27 cellular contexts compared by ENCODE assay signal in the genomic region with DNA sequence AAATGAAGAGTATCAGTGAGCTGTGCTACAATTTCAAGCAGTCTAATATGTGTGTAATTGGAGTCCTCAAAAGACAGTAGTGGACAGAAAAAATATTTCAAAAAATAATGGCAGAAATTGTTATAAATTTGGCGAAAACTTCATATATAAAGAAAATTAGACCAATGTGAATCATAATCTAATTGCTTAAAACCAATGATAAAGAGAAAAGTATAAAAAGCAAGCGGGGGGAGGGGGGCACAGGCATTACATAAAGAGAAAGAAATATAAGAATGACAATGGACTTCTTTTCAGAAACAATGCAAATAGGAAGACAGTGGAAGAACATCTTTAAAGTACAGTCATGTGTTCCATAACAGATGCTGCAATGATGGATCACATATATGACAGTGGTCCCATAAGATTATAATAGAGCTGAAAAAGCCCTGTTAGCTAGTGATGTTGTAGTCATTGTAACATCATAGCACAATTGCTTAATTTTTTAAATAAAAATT. TPM values are rescaled to one million over a fixed set of nuclear protein-coding genes. Genes with fewer than 3 reads are reported as not detected.
DNase-seq lines count a peak whose midpoint lies in the region; ATAC-seq, FAIRE-seq and TF ChIP-seq lines count a peak whose summit lies in the region.
"Had no signal": no experiment of that assay in that cellular context is flagged by ENCODE, and none has a peak within 500 bp of the region (broad histone marks: within the 10 kb centered on the region; RNA-seq: fewer than 3 reads in every experiment).

No MANE protein-coding gene starts in this region.

- POLR2A ChIA-PET in HCT116 (lab: Charles Lee) (no interaction called here), HEK293 (lab: Yijun Ruan, JAX) (no interaction called here), K562 (lab: Yijun Ruan, JAX) (interaction anchor here (0.6 kb wide), 1 partner anchor 23 kb away, joined by 3 read pairs; no protein-coding TSS in a partner anchor)

- H3K4me3 Mint-ChIP-seq in endodermal cell: no peak overlapping the region
- H3K4me3 Mint-ChIP-seq: CD14-positive monocyte; CD4-positive, alpha-beta memory T cell; CD4-positive, CD25-positive, alpha-beta regulatory T cell; CD8-positive, alpha-beta memory T cell had no signal

- ATAC-seq in HCT116: no peak
- no peak for ATAC-seq in K562
- ATAC-seq: GM12878 had no signal

- no peaks in the 10 kb centered on the region for H3K36me3 ChIP-seq in HCT116 (ENCODE audit: control insufficient read depth in 1 of 2, insufficient read depth in 2 of 2, low read length in 2 of 2)
- no peaks in the 10 kb centered on the region for H3K36me3 ChIP-seq in HEK293 (ENCODE audit: control insufficient read depth in 2 of 2, insufficient read depth in 1 of 2, low read length in 2 of 2)
- H3K36me3 ChIP-seq in K562 (ENCODE audit: control insufficient read depth, insufficient read depth, low read length): no peaks in the 10 kb centered on the region
- H3K36me3 ChIP-seq in endodermal cell (ENCODE audit: control insufficient read depth, insufficient read depth, low read length): no peaks in the 10 kb centered on the region
- H3K36me3 ChIP-seq: BE2C, BLaER1 had no signal

- H3K27me3 ChIP-seq in HCT116 (ENCODE audit: insufficient read depth, low read length) (no peaks in the 10 kb centered on the region), K562 (ENCODE audit: control insufficient read depth in 2 of 2, insufficient read depth in 2 of 2, low read length in 2 of 2) (peaks cover 0 to 6% of the 10 kb centered on the region in 2 experiments; a peak in 2 of 5 replicates), endodermal cell (ENCODE audit: control insufficient read depth, insufficient read depth, low read length, poor library complexity, severe bottlenecking) (no peaks in the 10 kb centered on the region)
- H3K27me3 ChIP-seq: BE2C, BLaER1 had no signal

- TF ChIP-seq RAD21 in HCT116 (IDR thresholded peaks at IDR 0.05; ENCODE audit: low read depth) (no peak), K562 (CRISPR knock-in tag; conservative IDR thresholded peaks at IDR 0.05 in 1 of 2, IDR thresholded peaks at IDR 0.05 in 1 of 2) (no peak)

- 0% methylated on average over 2 of the region's 2 CpGs for WGBS in K562 (ENCODE audit: insufficient coverage, low coverage, missing lambda C conversion rate)
- WGBS in endodermal cell (ENCODE audit: insufficient coverage in 1 of 2, insufficient read length in 1 of 2), 2 experiments: 97 to 100% methylated on average over 1 of the region's 2 CpGs

- in situ Hi-C loops in K562 (cut with MboI): no loop called here

- peaks cover 13% of the 10 kb centered on the region for H3K4me1 Mint-ChIP-seq in endodermal cell
- H3K4me1 Mint-ChIP-seq: CD4-positive, CD25-positive, alpha-beta regulatory T cell; CD8-positive, alpha-beta memory T cell had no signal

- TF ChIP-seq POLR2A in HCT116 (IDR thresholded peaks at IDR 0.05; ENCODE audit: borderline replicate concordance, extremely low read depth, insufficient read depth, insufficient read length): no peak
- TF ChIP-seq POLR2A in K562 (conservative IDR thresholded peaks at IDR 0.05): no peak

- CTCF ChIA-PET in HCT116 (lab: Charles Lee) (interaction anchor here (0.6 kb wide), 1 partner anchor 9 kb away, joined by 4 read pairs; no protein-coding TSS in a partner anchor), HEK293 (lab: Yijun Ruan, JAX) (no interaction called here), K562 (lab: Yijun Ruan, JAX; ENCODE audit: low intra/inter-chr PET ratio) (no interaction called here)

- H3K36me3 Mint-ChIP-seq in endodermal cell (ENCODE audit: low read depth): no peaks in the 10 kb centered on the region
- H3K36me3 Mint-ChIP-seq: CD4-positive, alpha-beta memory T cell; CD4-positive, CD25-positive, alpha-beta regulatory T cell had no signal

- H2AFZ ChIP-seq in HCT116 (ENCODE audit: low read depth, low read length, poor library complexity, severe bottlenecking) (no peak overlapping the region), K562 (ENCODE audit: low read depth, low read length) (no peak overlapping the region)

- H3K9me1 ChIP-seq in K562 (ENCODE audit: control insufficient read depth, insufficient read depth, low read length): no peaks in the 10 kb centered on the region

- H3K27ac ChIP-seq in HCT116 (ENCODE audit: low read depth, low read length) (no peak overlapping the region), HEK293 (ENCODE audit: extremely low read depth, low read depth, low read length) (no peak overlapping the region), K562 (ENCODE audit: extremely low read depth, low read depth, low read length) (no peak overlapping the region), endodermal cell (ENCODE audit: low read depth, low read length) (no peak overlapping the region)
- H3K27ac ChIP-seq: BLaER1 had no signal

- peaks cover 11% of the 10 kb centered on the region for H3K9me3 Mint-ChIP-seq in endodermal cell

- H3K27ac Mint-ChIP-seq in endodermal cell: no peak overlapping the region
- H3K27ac Mint-ChIP-seq: CD14-positive monocyte; CD4-positive, alpha-beta memory T cell; CD4-positive, CD25-positive, alpha-beta regulatory T cell; CD8-positive, alpha-beta memory T cell had no signal

- no peak for TF ChIP-seq CTCF in HCT116 (IDR thresholded peaks at IDR 0.05 in 2 of 3, conservative IDR thresholded peaks at IDR 0.05 in 1 of 3; ENCODE audit: borderline replicate concordance in 1 of 3, insufficient read depth in 1 of 3, low read depth in 2 of 3, low read length in 2 of 3)
- no peak for TF ChIP-seq CTCF in HEK293 (tag by site-specific recombination; IDR thresholded peaks at IDR 0.05)
- TF ChIP-seq CTCF in K562 (IDR thresholded peaks at IDR 0.05 in 2 of 3, conservative IDR thresholded peaks at IDR 0.05 in 1 of 3; ENCODE audit: insufficient read depth in 2 of 3, low read depth in 1 of 3, low read length in 3 of 3): no peak
- no peak for TF ChIP-seq CTCF in endodermal cell (conservative IDR thresholded peaks at IDR 0.05)

- BruUV-seq in HCT116 (replicated peaks; lab: Mats Ljungman, UMichigan) (no TSS peak), K562 (replicated peaks; lab: Mats Ljungman, UMichigan) (no TSS peak)

- H3K4me1 ChIP-seq in HCT116 (ENCODE audit: control insufficient read depth in 1 of 2, insufficient read depth in 2 of 2, low read length in 2 of 2): no peaks in the 10 kb centered on the region
- H3K4me1 ChIP-seq in HEK293 (ENCODE audit: control insufficient read depth, insufficient read depth, low read length): no peaks in the 10 kb centered on the region
- no peaks in the 10 kb centered on the region for H3K4me1 ChIP-seq in K562 (replicated peaks in 1 of 2; ENCODE audit: control insufficient read depth in 2 of 2, insufficient read depth in 2 of 2, low read length in 2 of 2)
- no peaks in the 10 kb centered on the region for H3K4me1 ChIP-seq in endodermal cell (ENCODE audit: control insufficient read depth, insufficient read depth, low read length)

- no peaks in the 10 kb centered on the region for H3K79me2 ChIP-seq in HCT116 (ENCODE audit: insufficient read depth, low read length)
- H3K79me2 ChIP-seq in K562 (ENCODE audit: control insufficient read depth, insufficient read depth, low read length): no peaks in the 10 kb centered on the region

- H3K9ac ChIP-seq in HCT116 (ENCODE audit: low read length) (no peak overlapping the region), K562 (ENCODE audit: insufficient read depth in 1 of 2, low read depth in 2 of 2, low read length in 2 of 2) (no peak overlapping the region), endodermal cell (ENCODE audit: extremely low read depth, low read length, poor library complexity, severe bottlenecking) (no peak overlapping the region)
- H3K9ac ChIP-seq: BLaER1 had no signal

- no peaks in the 10 kb centered on the region for H3K9me2 ChIP-seq in HCT116 (ENCODE audit: insufficient read depth)

- H3K4me2 ChIP-seq in HCT116 (ENCODE audit: low read length) (no peak overlapping the region), K562 (ENCODE audit: insufficient read depth, low read length) (no peak overlapping the region)
- H3K4me2 ChIP-seq: BLaER1 had no signal

- TF ChIP-seq EP300 in K562 (IDR thresholded peaks at IDR 0.05; ENCODE audit: low read length): no peak

- no peak for FAIRE-seq in K562 (lab: Jason Lieb, UNC)
- FAIRE-seq: A204.1, GM12878, GM12892, GM18507 had no signal

- RAD21 ChIA-PET in HCT116 (lab: Charles Lee; ENCODE audit: low non-redundant PET in 1 of 2, low total read pairs in 2 of 2, uncharacterized antibody in 2 of 2, unreplicated experiment in 2 of 2): no interaction called here

- H3K4me3 ChIP-seq in HCT116 (replicated peaks in 1 of 2; ENCODE audit: low read depth in 1 of 2, low read length in 2 of 2): no peak overlapping the region
- H3K4me3 ChIP-seq in HEK293 (ENCODE audit: low read depth, low read length): no peak overlapping the region
- no peak overlapping the region for H3K4me3 ChIP-seq in K562
- peak overlapping the region; percentile 42 for H3K4me3 ChIP-seq in endodermal cell (ENCODE audit: low read length)
- H3K4me3 ChIP-seq: BLaER1, GM12878 had no signal

- H3K9me3 ChIP-seq in HCT116 (ENCODE audit: control insufficient read depth in 1 of 2, insufficient read depth in 1 of 2, low read depth in 1 of 2, low read length in 2 of 2) (no peaks in the 10 kb centered on the region), HEK293 (ENCODE audit: control insufficient read depth, insufficient read depth, low read depth, low read length) (no peaks in the 10 kb centered on the region), K562 (replicated peaks; ENCODE audit: control insufficient read depth, insufficient read depth, low read depth, low read length) (no peaks in the 10 kb centered on the region; the same call in 1 of the 2 replicates), endodermal cell (ENCODE audit: control insufficient read depth, low read length) (peaks cover 21% of the 10 kb centered on the region)
- H3K9me3 ChIP-seq: BE2C had no signal

- intact Hi-C loops in HCT116 (cut with micrococcal nuclease) (no loop called here), K562 (cut with micrococcal nuclease) (no loop called here)

- peaks cover 3% of the 10 kb centered on the region for H3K27me3 Mint-ChIP-seq in endodermal cell (ENCODE audit: insufficient read depth)

- no peaks in the 10 kb centered on the region for H4K20me1 ChIP-seq in HCT116 (ENCODE audit: insufficient read depth)
- H4K20me1 ChIP-seq in K562 (replicated peaks; ENCODE audit: control insufficient read depth, insufficient read depth, low read length): no peaks in the 10 kb centered on the region
- H4K20me1 ChIP-seq: BLaER1 had no signal

- no peak for DNase-seq in HCT116 (ENCODE audit: low read depth, low spot score)
- no peak for DNase-seq in K562 (ENCODE audit: extremely low read depth in 1 of 4, low spot score in 3 of 4)
- DNase-seq in endodermal cell: no peak
- DNase-seq in DMS53 (lab: John Stamatoyannopoulos, UW): no peak
- no peak for DNase-seq in amniotic stem cell (lab: John Stamatoyannopoulos, UW)
- no peak for DNase-seq in DMS153 treated with DMSO at 0.1 percent for 48 hours (lab: John Stamatoyannopoulos, UW; ENCODE audit: unreplicated experiment)
- DNase-seq: 8988T; ACHN; BE2C; C1 segment of cervical spinal cord; CD4-positive, alpha-beta memory T cell; CD4-positive, CD25-positive, alpha-beta regulatory T cell; CD8-positive, alpha-beta memory T cell; COR-L47; DMS 273 treated with DMSO at 0.1 percent for 48 hours; DMS153; DMS79; DND-41; EL; GDM1 had no signal

RNA-seq across cellular contexts. Expression of a gene that starts 7.9 kb away (rescaled TPM):
- total RNA-seq in HCT116 (2021; ENCODE audit: unreplicated experiment) (15.3 TPM), K562 (2014; rRNA removed) (0.98 and 1.1 TPM in 2 replicates), K562 (2014; rRNA removed; fragmentation: Illumina TruSeq; extraction: Trizol) (1.5 and 1.6 TPM in 2 replicates), K562 (2015; rRNA removed; fragmentation: Illumina TruSeq; extraction: Trizol) (0.98 and 1.0 TPM in 2 replicates), K562 (2021) (1.3 and 1.7 TPM in 2 replicates), endodermal cell (10 to 100 TPM; 37.7 to 53.6 TPM)
- polyA plus RNA-seq in HCT116 (2012): 5.9 and 8.3 TPM in 2 replicates
- total RNA-seq in K562 (2011; cell fraction: chromatin; rRNA removed; ENCODE audit: low replicate concordance): 2.6 and 4.2 TPM in 2 replicates
- 1.2 and 2.4 TPM in 2 replicates for total RNA-seq in K562 (2011; cell fraction: nucleolus; rRNA removed)
- total RNA-seq in K562 (2011; cell fraction: nucleoplasm; rRNA removed): 3.6 and 3.7 TPM in 2 replicates
- polyA plus RNA-seq in K562 (2011; rRNA removed) (1.6 and 2.7 TPM in 2 replicates), K562 (2014; fragmentation: Illumina TruSeq; extraction: Trizol) (1.3 and 1.9 TPM in 2 replicates), K562 (2014; fragmentation: Nextera tagmentation; extraction: Ambion mirVana) (1 to 10 TPM in 1 of 2 experiments, under 1 TPM in 1; 0.80 to 1.1 TPM), K562 (2014; rRNA removed) (1.5 and 2.9 TPM in 2 replicates)
- polyA plus RNA-seq in K562 (2011; cell fraction: cytosol; rRNA removed): 1.1 and 2.9 TPM in 2 replicates
- polyA plus RNA-seq in K562 (2011; cell fraction: nucleus; rRNA removed): 2.8 and 5.7 TPM in 2 replicates
- 1.7 and 2.0 TPM in 2 replicates for polyA plus RNA-seq in K562 (2012)
- polyA minus RNA-seq in K562 (2011; rRNA and poly(A)+ RNA removed): 1.3 and 5.2 TPM in 2 replicates
- polyA minus RNA-seq in K562 (2011; cell fraction: cytosol; rRNA and poly(A)+ RNA removed): 1.2 and 1.3 TPM in 2 replicates
- polyA minus RNA-seq in K562 (2011; cell fraction: nucleus; rRNA and poly(A)+ RNA removed): 2.0 and 2.3 TPM in 2 replicates
- polyA plus RNA-seq in endodermal cell (2013, experiment 1 of 2): 28.7 TPM
- polyA plus RNA-seq in endodermal cell (2013, experiment 2 of 2): 23.8 TPM
